Comparison of ENCODE assay signal across 17 cellular contexts in genomic region chr1:46556822-46557221, GRCh38. TPM values are rescaled to one million over a fixed set of nuclear protein-coding genes. Genes with fewer than 3 reads are reported as not detected.
A peak's percentile ranks its signal among the peaks of the same experiment; 100 is the strongest.
DNase-seq lines count a peak whose midpoint lies in the region; ATAC-seq, FAIRE-seq and TF ChIP-seq lines count a peak whose summit lies in the region.
"Had no signal": no experiment of that assay in that cellular context is flagged by ENCODE, and none has a peak within 500 bp of the region (broad histone marks: within the 10 kb centered on the region; RNA-seq: fewer than 3 reads in every experiment).

No MANE protein-coding gene starts in this region.

- DNase-seq in Caki2 (ENCODE audit: low read depth) (peak; percentile 55), HT1080 (ENCODE audit: low read depth) (peak; percentile 88), astrocyte (ENCODE audit: low read depth) (peak; percentile 47), left colon (no peak), Peyer's patch (no peak), NCI-H82 treated with DMSO at 0.1 percent for 48 hours (lab: John Stamatoyannopoulos, UW; ENCODE audit: unreplicated experiment) (no peak), Kasumi-1 (lab: John Stamatoyannopoulos, UW) (no peak)
- DNase-seq in stimulated activated CD4-positive, alpha-beta T cell treated with anti-CD3 and anti-CD28 coated beads, Interleukin-4, amount 100 ng/mL, for 1 hour = no peak
- DNase-seq: activated CD4-positive, CD25-positive, alpha-beta regulatory T cell; DMS79 treated with DMSO at 0.1 percent for 48 hours; left cardiac atrium; NCI-H1105; ovary had no signal

- no peaks in the 10 kb centered on the region for H4K20me1 ChIP-seq in astrocyte (ENCODE audit: insufficient read depth, low read length)

- H3K27me3 Mint-ChIP-seq in astrocyte (ENCODE audit: low read depth, unreplicated experiment) = peaks cover 23% of the 10 kb centered on the region
- H3K27me3 Mint-ChIP-seq: activated naive CD4-positive, alpha-beta T cell treated with anti-CD3 and anti-CD28 coated beads, Interleukin-2, amount 50 U/mL, for 24 hours had no signal

- no peaks in the 10 kb centered on the region for H3K9me3 Mint-ChIP-seq in astrocyte (ENCODE audit: unreplicated experiment)
- H3K9me3 Mint-ChIP-seq: activated naive CD4-positive, alpha-beta T cell treated with anti-CD3 and anti-CD28 coated beads, Interleukin-2, amount 50 U/mL, for 24 hours had no signal

- no peak overlapping the region for H3K4me2 ChIP-seq in astrocyte (ENCODE audit: low read length)

- H3K4me3 Mint-ChIP-seq in astrocyte (ENCODE audit: unreplicated experiment) = no peak overlapping the region
- H3K4me3 Mint-ChIP-seq: activated naive CD4-positive, alpha-beta T cell treated with anti-CD3 and anti-CD28 coated beads, Interleukin-2, amount 50 U/mL, for 24 hours had no signal

- H3K4me3 ChIP-seq in astrocyte (ENCODE audit: insufficient read depth, low read depth, low read length) (no peak overlapping the region), Peyer's patch (no peak overlapping the region)
- H3K4me3 ChIP-seq: HAP-1, ovary had no signal

- no peaks in the 10 kb centered on the region for H3K4me1 ChIP-seq in astrocyte (ENCODE audit: insufficient read depth, low read length)
- no peaks in the 10 kb centered on the region for H3K4me1 ChIP-seq in Peyer's patch

- FAIRE-seq in astrocyte (lab: Jason Lieb, UNC) = peak; percentile 54
- FAIRE-seq: endometrium had no signal

- H3K27me3 ChIP-seq in astrocyte (ENCODE audit: insufficient read depth, low read length) = peaks cover 6% of the 10 kb centered on the region
- H3K27me3 ChIP-seq in Peyer's patch = no peaks in the 10 kb centered on the region
- H3K27me3 ChIP-seq: ovary had no signal

- H2AFZ ChIP-seq in astrocyte (ENCODE audit: low read depth, low read length) = no peak overlapping the region

- intact Hi-C loops in left colon (cut with DNase I, micrococcal nuclease) = no loop called here

- peaks cover 15% of the 10 kb centered on the region for H3K36me3 Mint-ChIP-seq in astrocyte (ENCODE audit: low read depth, unreplicated experiment)
- H3K36me3 Mint-ChIP-seq: activated naive CD4-positive, alpha-beta T cell treated with anti-CD3 and anti-CD28 coated beads, Interleukin-2, amount 50 U/mL, for 24 hours had no signal

- H3K27ac ChIP-seq in astrocyte (ENCODE audit: low read depth, low read length) (no peak overlapping the region), Peyer's patch (no peak overlapping the region)
- H3K27ac ChIP-seq: ovary had no signal

- H3K36me3 ChIP-seq in astrocyte (ENCODE audit: insufficient read depth, low read length) (no peaks in the 10 kb centered on the region), Peyer's patch (peaks cover 0 to 42% (median 0%) of the 10 kb centered on the region in 3 donors)
- H3K36me3 ChIP-seq: ovary had no signal

- no peaks in the 10 kb centered on the region for H3K4me1 Mint-ChIP-seq in astrocyte (ENCODE audit: low read depth, unreplicated experiment)
- H3K4me1 Mint-ChIP-seq: activated naive CD4-positive, alpha-beta T cell treated with anti-CD3 and anti-CD28 coated beads, Interleukin-2, amount 50 U/mL, for 24 hours had no signal

- no peaks in the 10 kb centered on the region for H3K79me2 ChIP-seq in astrocyte (ENCODE audit: insufficient read depth, low read length)

- TF ChIP-seq POLR2A in Peyer's patch (IDR thresholded peaks at IDR 0.05) = no peak

- no peak overlapping the region for H3K9ac ChIP-seq in astrocyte (ENCODE audit: low read length)

- in situ Hi-C loops in Caki2 (cut with HindIII; ENCODE audit: low pct_unique_long_range_greater_than_20kb, low sequenced_read_pairs) = no loop called here

- H3K27ac Mint-ChIP-seq in astrocyte (ENCODE audit: unreplicated experiment) = no peak overlapping the region
- H3K27ac Mint-ChIP-seq: activated naive CD4-positive, alpha-beta T cell treated with anti-CD3 and anti-CD28 coated beads, Interleukin-2, amount 50 U/mL, for 24 hours had no signal

- peak; percentile 86 for ATAC-seq in left colon

- TF ChIP-seq CTCF in astrocyte (IDR thresholded peaks at IDR 0.05; ENCODE audit: insufficient read depth, low read depth, low read length) (no peak), Peyer's patch (IDR thresholded peaks at IDR 0.05) (no peak)

- H3K9me3 ChIP-seq in astrocyte (ENCODE audit: insufficient read depth, low read depth, low read length) = no peaks in the 10 kb centered on the region
- no peaks in the 10 kb centered on the region for H3K9me3 ChIP-seq in Peyer's patch
- H3K9me3 ChIP-seq: HAP-1, ovary had no signal

RNA-seq across cellular contexts. Expression of gene KNCN, which starts 5.4 kb away (rescaled TPM):
- not detected in 2 replicates for total RNA-seq in Caki2 (2014; rRNA removed; shearing (Covaris generic); ENCODE audit: low replicate concordance)
- total RNA-seq in HT1080 (2014; rRNA removed; shearing (Covaris generic)) = not detected in 2 replicates
- not detected in 2 replicates for polyA plus RNA-seq in HT1080 (2015; cell fraction: cytosol; rRNA removed)
- not detected in 2 replicates for polyA plus RNA-seq in HT1080 (2015; cell fraction: nucleus; rRNA removed)
- total RNA-seq in astrocyte (not detected in 2 replicates), left colon (not detected), Peyer's patch (not detected)
- total RNA-seq: left cardiac atrium, urinary bladder had no signal
- polyA plus RNA-seq: ovary, urinary bladder had no signal

RNA-seq across cellular contexts. Expression of gene MKNK1, which starts 47.2 kb away (rescaled TPM):
- 25.7 and 37.5 TPM in 2 replicates for total RNA-seq in Caki2 (2014; rRNA removed; shearing (Covaris generic); ENCODE audit: low replicate concordance)
- total RNA-seq in HT1080 (2014; rRNA removed; shearing (Covaris generic)) = 13.0 and 16.9 TPM in 2 replicates
- polyA plus RNA-seq in HT1080 (2015; cell fraction: cytosol; rRNA removed) = 13.1 and 13.8 TPM in 2 replicates
- polyA plus RNA-seq in HT1080 (2015; cell fraction: nucleus; rRNA removed) = 27.3 and 34.8 TPM in 2 replicates
- 22.8 and 26.9 TPM in 2 replicates for total RNA-seq in astrocyte
- 10 to 100 TPM; 46.2 to 52.4 TPM for total RNA-seq in left colon
- total RNA-seq in Peyer's patch = 100 to 1,000 TPM in 1 of 4 donors, 10 to 100 TPM in 3; 51.3 to 134 (median 94.2) TPM

RNA-seq across cellular contexts. Expression of gene MOB3C, which starts 59.8 kb away (rescaled TPM):
- 17.7 and 33.9 TPM in 2 replicates for total RNA-seq in Caki2 (2014; rRNA removed; shearing (Covaris generic); ENCODE audit: low replicate concordance)
- total RNA-seq in HT1080 (2014; rRNA removed; shearing (Covaris generic)) = 4.5 and 5.4 TPM in 2 replicates
- polyA plus RNA-seq in HT1080 (2015; cell fraction: cytosol; rRNA removed) = 4.6 and 4.7 TPM in 2 replicates
- 6.7 and 8.6 TPM in 2 replicates for polyA plus RNA-seq in HT1080 (2015; cell fraction: nucleus; rRNA removed)
- total RNA-seq in astrocyte = 4.8 and 5.5 TPM in 2 replicates
- 10 to 100 TPM; 15.6 to 18.1 TPM for total RNA-seq in left colon
- total RNA-seq in Peyer's patch = 10 to 100 TPM in 3 of 4 donors, 1 to 10 TPM in 1; 7.7 to 22.3 (median 14.5) TPM

Comparison
In these comparisons a context has a peak if more than half of its experiments do, and no peak if none do; other contexts are left out.
1. DNase-seq: peak in Caki2 (single experiment), HT1080 (single experiment) and astrocyte (single experiment); none in left colon (0 of 2), Peyer's patch (0 of 3), stimulated activated CD4-positive, alpha-beta T cell treated with anti-CD3 and anti-CD28 coated beads, Interleukin-4, amount 100 ng/mL, for 1 hour (single experiment), NCI-H82 treated with DMSO at 0.1 percent for 48 hours (single experiment) and Kasumi-1 (0 of 2).